Comparison of ENCODE assay signal across 7 cellular contexts in the genomic region with DNA sequence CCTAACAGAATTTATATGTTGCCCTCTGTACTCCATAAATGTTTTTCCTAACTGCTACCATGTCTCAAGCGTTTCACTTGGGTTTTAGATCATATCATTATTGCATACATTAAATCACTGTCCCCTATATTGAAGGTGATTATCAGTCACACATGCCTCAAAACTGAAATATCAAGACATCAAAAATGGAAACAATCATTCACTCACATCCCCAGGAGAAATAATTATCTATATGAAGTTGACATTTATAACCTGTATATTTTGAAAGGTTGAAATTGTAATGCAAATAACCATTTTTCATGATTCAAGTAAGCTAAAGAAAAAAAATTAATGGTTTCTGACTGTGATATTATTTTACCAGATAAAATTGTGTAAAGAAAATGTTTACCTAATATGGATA.
"Had no signal": no experiment of that assay in that cellular context is flagged by ENCODE, and none has a peak within 500 bp of the region (broad histone marks: within the 10 kb centered on the region; RNA-seq: fewer than 3 reads in every experiment).

No MANE protein-coding gene starts in this region.

- FAIRE-seq: HepG2, HTR-8/SVneo, K562 had no signal

- H3K27ac ChIP-seq: HL-60 had no signal

- DNase-seq: IMR-90, KBM-7, KG1 had no signal

- H3K4me3 ChIP-seq: K562 had no signal
